In genomic region chr6:108728826-108729225, GRCh38 we compare ENCODE assay signal across 22 cellular contexts.
"Had no signal": no experiment of that assay in that cellular context is flagged by ENCODE, and none has a peak within 500 bp of the region (broad histone marks: within the 10 kb centered on the region; RNA-seq: fewer than 3 reads in every experiment).

No MANE protein-coding gene starts in this region.

- H3K27ac ChIP-seq: lower lobe of right lung, parathyroid adenoma, skin epidermis, tibial nerve had no signal

- H3K36me3 ChIP-seq: lower lobe of right lung, tibial nerve had no signal

- FAIRE-seq: frontal cortex, keratinocyte had no signal

- H3K79me2 ChIP-seq: parathyroid adenoma had no signal

- H3K4me1 ChIP-seq: lower lobe of right lung, parathyroid adenoma had no signal

- H3K4me3 ChIP-seq: lower lobe of right lung, mucosa of descending colon, skin epidermis, tibial nerve had no signal

- DNase-seq: activated CD4-positive, alpha-beta memory T cell treated with anti-CD3 and anti-CD28 coated beads, Interleukin-2, amount 10 ng/mL, durations not matched to agents 7 days and 5 days; activated CD4-positive, alpha-beta T cell treated with anti-CD3 and anti-CD28 coated beads for 4 hours; activated CD4-positive, CD25-positive, alpha-beta regulatory T cell; activated effector memory CD4-positive, alpha-beta T cell treated with Interleukin-2 at 50 U/mL for 16 hours; activated naive CD4-positive, alpha-beta T cell treated with anti-CD3 and anti-CD28 coated beads, Interleukin-2, amount 10 ng/mL, durations not matched to agents 7 days and 5 days; activated naive CD8-positive, alpha-beta T cell treated with anti-CD3 and anti-CD28 coated beads, Interleukin-2, amount 50 U/mL, for 24 hours; activated T-cell treated with anti-CD3 and anti-CD28 coated beads, Interleukin-2, amount 50 U/mL, for 72 hours; effector memory CD4-positive, alpha-beta T cell; left colon; lower lobe of right lung; mesendoderm; mucosa of descending colon; nucleus accumbens; right cardiac atrium; stimulated activated CD4-positive, alpha-beta T cell treated with anti-CD3 and anti-CD28 coated beads, Interleukin-2, amount 100 ng/mL, for 24 hours; stimulated activated naive CD8-positive, alpha-beta T cell treated with anti-CD3 and anti-CD28 coated beads, Interleukin-15, amount 100 ng/mL, for 72 hours had no signal

- H3K27me3 ChIP-seq: tibial nerve had no signal

- H2AFZ ChIP-seq: parathyroid adenoma had no signal

- ATAC-seq: activated naive CD8-positive, alpha-beta T cell treated with anti-CD3 and anti-CD28 coated beads, Interleukin-2, amount 50 U/mL, for 24 hours; activated T-cell treated with anti-CD3 and anti-CD28 coated beads, Interleukin-2, amount 50 U/mL, for 72 hours; left colon; lower lobe of right lung; mucosa of descending colon; right cardiac atrium; stimulated activated effector memory CD8-positive, alpha-beta T cell treated with anti-CD3 and anti-CD28 coated beads, Interleukin-12 subunit alpha, Interleukin-12 subunit beta, amount 100 ng/mL, for 72 hours; stimulated activated naive CD8-positive, alpha-beta T cell treated with anti-CD3 and anti-CD28 coated beads, Interleukin-15, amount 100 ng/mL, for 72 hours had no signal

- H3K9me3 ChIP-seq: mucosa of descending colon had no signal

- H3K9ac ChIP-seq: parathyroid adenoma had no signal
